In genomic region chr5:109743770-109744212, GRCh38 we compare ENCODE assay signal across 1 cellular context.
TF ChIP-seq lines count a peak whose summit lies in the region.

No MANE protein-coding gene starts in this region.

TF ChIP-seq in SK-N-SH treated with all-trans-retinoic acid at 6 μM for 48 hours, 23 proteins besides CTCF, POLR2A, EP300 and RAD21 (continued from another document):
- TF ChIP-seq ISL1 (CRISPR knock-in tag; IDR thresholded peaks at IDR 0.05): peak; percentile 24; the same call in 1 of the 2 replicates
- TF ChIP-seq ZNF70 (CRISPR knock-in tag; IDR thresholded peaks at IDR 0.05): no peak
